ENCODE assay signal across 1 cellular context in the genomic region with DNA sequence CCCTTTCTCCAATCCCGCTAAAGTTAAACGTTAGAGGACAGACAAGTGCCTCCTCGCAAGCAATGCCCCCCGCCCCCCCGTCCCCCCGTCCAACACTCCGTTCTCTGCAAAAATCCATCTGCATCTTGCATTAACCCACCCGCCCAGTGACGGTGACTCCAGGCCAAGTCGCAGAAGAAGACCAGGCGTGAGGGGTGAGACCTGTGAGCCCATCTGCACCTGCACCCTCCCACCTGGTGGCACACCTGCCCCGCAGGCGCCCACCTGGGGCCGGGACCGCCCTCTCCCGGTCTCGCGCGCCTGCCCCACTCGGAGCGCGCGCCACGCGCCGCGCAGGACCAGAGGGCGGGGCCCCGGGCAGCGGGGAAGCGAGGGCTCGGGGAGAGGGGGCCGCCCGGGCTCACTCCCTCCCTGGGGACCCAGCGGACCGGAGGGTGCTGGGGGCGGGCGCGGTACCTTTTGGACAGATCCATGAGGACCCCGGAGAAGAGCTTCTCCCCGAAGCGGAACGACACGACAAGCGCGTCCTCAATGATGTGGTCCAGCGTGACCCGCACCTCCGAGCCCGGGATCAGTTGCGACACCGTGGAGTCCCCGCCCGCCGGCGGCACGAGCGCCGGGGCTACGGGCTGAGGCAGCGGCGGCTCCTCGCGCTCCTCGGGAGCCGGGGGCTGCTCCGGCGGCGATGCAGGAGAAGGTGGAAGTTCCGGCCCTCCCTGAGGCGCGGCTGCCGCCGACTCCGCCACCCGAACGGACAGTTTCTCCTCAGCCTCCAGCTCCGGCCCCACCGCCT.
TF ChIP-seq lines count a peak whose summit lies in the region.

No MANE protein-coding gene starts in this region.

TF ChIP-seq in HepG2, 621 proteins besides CTCF, POLR2A, EP300 and RAD21 (continued from another document and continues in another):
- TF ChIP-seq, protein P1, sequence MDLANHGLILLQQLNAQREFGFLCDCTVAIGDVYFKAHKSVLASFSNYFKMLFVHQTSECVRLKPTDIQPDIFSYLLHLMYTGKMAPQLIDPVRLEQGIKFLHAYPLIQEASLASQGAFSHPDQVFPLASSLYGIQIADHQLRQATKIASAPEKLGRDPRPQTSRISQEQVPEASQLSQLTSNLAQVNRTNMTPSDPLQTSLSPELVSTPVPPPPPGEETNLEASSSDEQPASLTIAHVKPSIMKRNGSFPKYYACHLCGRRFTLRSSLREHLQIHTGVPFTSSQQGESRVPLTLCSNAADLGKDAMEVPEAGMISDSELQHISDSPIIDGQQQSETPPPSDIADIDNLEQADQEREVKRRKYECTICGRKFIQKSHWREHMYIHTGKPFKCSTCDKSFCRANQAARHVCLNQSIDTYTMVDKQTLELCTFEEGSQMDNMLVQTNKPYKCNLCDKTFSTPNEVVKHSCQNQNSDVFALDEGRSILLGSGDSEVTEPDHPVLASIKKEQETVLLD (CRISPR knock-in tag; IDR thresholded peaks at IDR 0.05; ENCODE audit: low read depth): 0 out of 2 replicates have a peak, but pooled peaks have one; percentile 46
- TF ChIP-seq ARID2 (CRISPR knock-in tag; IDR thresholded peaks at IDR 0.05; ENCODE audit: borderline replicate concordance): peak; percentile 24; the same call in 1 of the 2 replicates
- peak; percentile 65; the same call in 1 of the 2 replicates for TF ChIP-seq YEATS4 (CRISPR knock-in tag; IDR thresholded peaks at IDR 0.05; ENCODE audit: borderline replicate concordance)
- TF ChIP-seq SATB2 (CRISPR knock-in tag; IDR thresholded peaks at IDR 0.05): no peak
- TF ChIP-seq, protein P2, sequence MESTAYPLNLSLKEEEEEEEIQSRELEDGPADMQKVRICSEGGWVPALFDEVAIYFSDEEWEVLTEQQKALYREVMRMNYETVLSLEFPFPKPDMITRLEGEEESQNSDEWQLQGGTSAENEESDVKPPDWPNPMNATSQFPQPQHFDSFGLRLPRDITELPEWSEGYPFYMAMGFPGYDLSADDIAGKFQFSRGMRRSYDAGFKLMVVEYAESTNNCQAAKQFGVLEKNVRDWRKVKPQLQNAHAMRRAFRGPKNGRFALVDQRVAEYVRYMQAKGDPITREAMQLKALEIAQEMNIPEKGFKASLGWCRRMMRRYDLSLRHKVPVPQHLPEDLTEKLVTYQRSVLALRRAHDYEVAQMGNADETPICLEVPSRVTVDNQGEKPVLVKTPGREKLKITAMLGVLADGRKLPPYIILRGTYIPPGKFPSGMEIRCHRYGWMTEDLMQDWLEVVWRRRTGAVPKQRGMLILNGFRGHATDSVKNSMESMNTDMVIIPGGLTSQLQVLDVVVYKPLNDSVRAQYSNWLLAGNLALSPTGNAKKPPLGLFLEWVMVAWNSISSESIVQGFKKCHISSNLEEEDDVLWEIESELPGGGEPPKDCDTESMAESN (CRISPR knock-in tag; conservative IDR thresholded peaks at IDR 0.05): peak; percentile 71; the same call in 1 of the 2 replicates
- TF ChIP-seq KDM5B (CRISPR knock-in tag; IDR thresholded peaks at IDR 0.05; ENCODE audit: borderline replicate concordance): peak; percentile 71; the same call in 1 of the 2 replicates
- TF ChIP-seq ZEB1 (IDR thresholded peaks at IDR 0.05; ENCODE audit: insufficient replicate concordance, low read depth): peak; percentile 92
- TF ChIP-seq ZNF775 (CRISPR knock-in tag; IDR thresholded peaks at IDR 0.05; ENCODE audit: borderline replicate concordance): no peak
- TF ChIP-seq MAF1 (CRISPR knock-in tag; IDR thresholded peaks at IDR 0.05; ENCODE audit: borderline replicate concordance): no peak
- TF ChIP-seq, protein P3, sequence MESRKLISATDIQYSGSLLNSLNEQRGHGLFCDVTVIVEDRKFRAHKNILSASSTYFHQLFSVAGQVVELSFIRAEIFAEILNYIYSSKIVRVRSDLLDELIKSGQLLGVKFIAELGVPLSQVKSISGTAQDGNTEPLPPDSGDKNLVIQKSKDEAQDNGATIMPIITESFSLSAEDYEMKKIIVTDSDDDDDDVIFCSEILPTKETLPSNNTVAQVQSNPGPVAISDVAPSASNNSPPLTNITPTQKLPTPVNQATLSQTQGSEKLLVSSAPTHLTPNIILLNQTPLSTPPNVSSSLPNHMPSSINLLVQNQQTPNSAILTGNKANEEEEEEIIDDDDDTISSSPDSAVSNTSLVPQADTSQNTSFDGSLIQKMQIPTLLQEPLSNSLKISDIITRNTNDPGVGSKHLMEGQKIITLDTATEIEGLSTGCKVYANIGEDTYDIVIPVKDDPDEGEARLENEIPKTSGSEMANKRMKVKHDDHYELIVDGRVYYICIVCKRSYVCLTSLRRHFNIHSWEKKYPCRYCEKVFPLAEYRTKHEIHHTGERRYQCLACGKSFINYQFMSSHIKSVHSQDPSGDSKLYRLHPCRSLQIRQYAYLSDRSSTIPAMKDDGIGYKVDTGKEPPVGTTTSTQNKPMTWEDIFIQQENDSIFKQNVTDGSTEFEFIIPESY (CRISPR knock-in tag; IDR thresholded peaks at IDR 0.05): 0 out of 2 replicates have a peak, but pooled peaks have one; percentile 4
- TF ChIP-seq TBX2 (CRISPR knock-in tag; IDR thresholded peaks at IDR 0.05; ENCODE audit: borderline replicate concordance): no peak
- no peak for TF ChIP-seq HNF4G (IDR thresholded peaks at IDR 0.05; ENCODE audit: borderline replicate concordance, low read depth, low read length)
- TF ChIP-seq HNF4G (CRISPR knock-in tag; IDR thresholded peaks at IDR 0.05; ENCODE audit: borderline replicate concordance, low read depth): no peak
- TF ChIP-seq ZNF446 (CRISPR knock-in tag; IDR thresholded peaks at IDR 0.05): 0 out of 2 replicates have a peak, but pooled peaks have one; percentile 40
- 0 out of 2 replicates have a peak, but pooled peaks have one; percentile 16 for TF ChIP-seq RELA (CRISPR knock-in tag; IDR thresholded peaks at IDR 0.05)
- TF ChIP-seq SYNCRIP (IDR thresholded peaks at IDR 0.05; ENCODE audit: insufficient read depth, low read depth, low read length): no peak
- TF ChIP-seq MIER3 (CRISPR knock-in tag; IDR thresholded peaks at IDR 0.05; ENCODE audit: borderline replicate concordance): no peak
- TF ChIP-seq NRL (CRISPR knock-in tag; IDR thresholded peaks at IDR 0.05; ENCODE audit: borderline replicate concordance): 0 out of 2 replicates have a peak, but pooled peaks have one; percentile 14
- 0 out of 2 replicates have a peak, but pooled peaks have one; percentile 70 for TF ChIP-seq ZFP41 (CRISPR knock-in tag; IDR thresholded peaks at IDR 0.05; ENCODE audit: borderline replicate concordance)
- TF ChIP-seq, protein P4, sequence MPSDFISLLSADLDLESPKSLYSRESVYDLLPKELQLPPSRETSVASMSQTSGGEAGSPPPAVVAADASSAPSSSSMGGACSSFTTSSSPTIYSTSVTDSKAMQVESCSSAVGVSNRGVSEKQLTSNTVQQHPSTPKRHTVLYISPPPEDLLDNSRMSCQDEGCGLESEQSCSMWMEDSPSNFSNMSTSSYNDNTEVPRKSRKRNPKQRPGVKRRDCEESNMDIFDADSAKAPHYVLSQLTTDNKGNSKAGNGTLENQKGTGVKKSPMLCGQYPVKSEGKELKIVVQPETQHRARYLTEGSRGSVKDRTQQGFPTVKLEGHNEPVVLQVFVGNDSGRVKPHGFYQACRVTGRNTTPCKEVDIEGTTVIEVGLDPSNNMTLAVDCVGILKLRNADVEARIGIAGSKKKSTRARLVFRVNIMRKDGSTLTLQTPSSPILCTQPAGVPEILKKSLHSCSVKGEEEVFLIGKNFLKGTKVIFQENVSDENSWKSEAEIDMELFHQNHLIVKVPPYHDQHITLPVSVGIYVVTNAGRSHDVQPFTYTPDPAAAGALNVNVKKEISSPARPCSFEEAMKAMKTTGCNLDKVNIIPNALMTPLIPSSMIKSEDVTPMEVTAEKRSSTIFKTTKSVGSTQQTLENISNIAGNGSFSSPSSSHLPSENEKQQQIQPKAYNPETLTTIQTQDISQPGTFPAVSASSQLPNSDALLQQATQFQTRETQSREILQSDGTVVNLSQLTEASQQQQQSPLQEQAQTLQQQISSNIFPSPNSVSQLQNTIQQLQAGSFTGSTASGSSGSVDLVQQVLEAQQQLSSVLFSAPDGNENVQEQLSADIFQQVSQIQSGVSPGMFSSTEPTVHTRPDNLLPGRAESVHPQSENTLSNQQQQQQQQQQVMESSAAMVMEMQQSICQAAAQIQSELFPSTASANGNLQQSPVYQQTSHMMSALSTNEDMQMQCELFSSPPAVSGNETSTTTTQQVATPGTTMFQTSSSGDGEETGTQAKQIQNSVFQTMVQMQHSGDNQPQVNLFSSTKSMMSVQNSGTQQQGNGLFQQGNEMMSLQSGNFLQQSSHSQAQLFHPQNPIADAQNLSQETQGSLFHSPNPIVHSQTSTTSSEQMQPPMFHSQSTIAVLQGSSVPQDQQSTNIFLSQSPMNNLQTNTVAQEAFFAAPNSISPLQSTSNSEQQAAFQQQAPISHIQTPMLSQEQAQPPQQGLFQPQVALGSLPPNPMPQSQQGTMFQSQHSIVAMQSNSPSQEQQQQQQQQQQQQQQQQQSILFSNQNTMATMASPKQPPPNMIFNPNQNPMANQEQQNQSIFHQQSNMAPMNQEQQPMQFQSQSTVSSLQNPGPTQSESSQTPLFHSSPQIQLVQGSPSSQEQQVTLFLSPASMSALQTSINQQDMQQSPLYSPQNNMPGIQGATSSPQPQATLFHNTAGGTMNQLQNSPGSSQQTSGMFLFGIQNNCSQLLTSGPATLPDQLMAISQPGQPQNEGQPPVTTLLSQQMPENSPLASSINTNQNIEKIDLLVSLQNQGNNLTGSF (CRISPR knock-in tag; IDR thresholded peaks at IDR 0.05): 0 out of 2 replicates have a peak, but pooled peaks have one; percentile 36
- no peak; the same call in 1 of the 2 replicates for TF ChIP-seq ZNF563 (CRISPR knock-in tag; IDR thresholded peaks at IDR 0.05)
- peak; percentile 65 for TF ChIP-seq PHF20 (CRISPR knock-in tag; IDR thresholded peaks at IDR 0.05)
- TF ChIP-seq BCL6 (CRISPR knock-in tag; IDR thresholded peaks at IDR 0.05): no peak
- peak; percentile 41; the same call in 1 of the 2 replicates for TF ChIP-seq ARNT2 (CRISPR knock-in tag; IDR thresholded peaks at IDR 0.05; ENCODE audit: low read depth)
- TF ChIP-seq, protein P5, sequence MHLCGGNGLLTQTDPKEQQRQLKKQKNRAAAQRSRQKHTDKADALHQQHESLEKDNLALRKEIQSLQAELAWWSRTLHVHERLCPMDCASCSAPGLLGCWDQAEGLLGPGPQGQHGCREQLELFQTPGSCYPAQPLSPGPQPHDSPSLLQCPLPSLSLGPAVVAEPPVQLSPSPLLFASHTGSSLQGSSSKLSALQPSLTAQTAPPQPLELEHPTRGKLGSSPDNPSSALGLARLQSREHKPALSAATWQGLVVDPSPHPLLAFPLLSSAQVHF (CRISPR knock-in tag; IDR thresholded peaks at IDR 0.05): 0 out of 2 replicates have a peak, but pooled peaks have one; percentile 46
- TF ChIP-seq MYC (CRISPR knock-in tag; IDR thresholded peaks at IDR 0.05; ENCODE audit: borderline replicate concordance): peak; percentile 21; the same call in 1 of the 2 replicates
- peak; percentile 27 for TF ChIP-seq ZNF883 (CRISPR knock-in tag; IDR thresholded peaks at IDR 0.05; ENCODE audit: not compliant biosample characterization)
- TF ChIP-seq, protein P6, sequence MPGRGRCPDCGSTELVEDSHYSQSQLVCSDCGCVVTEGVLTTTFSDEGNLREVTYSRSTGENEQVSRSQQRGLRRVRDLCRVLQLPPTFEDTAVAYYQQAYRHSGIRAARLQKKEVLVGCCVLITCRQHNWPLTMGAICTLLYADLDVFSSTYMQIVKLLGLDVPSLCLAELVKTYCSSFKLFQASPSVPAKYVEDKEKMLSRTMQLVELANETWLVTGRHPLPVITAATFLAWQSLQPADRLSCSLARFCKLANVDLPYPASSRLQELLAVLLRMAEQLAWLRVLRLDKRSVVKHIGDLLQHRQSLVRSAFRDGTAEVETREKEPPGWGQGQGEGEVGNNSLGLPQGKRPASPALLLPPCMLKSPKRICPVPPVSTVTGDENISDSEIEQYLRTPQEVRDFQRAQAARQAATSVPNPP (CRISPR knock-in tag; IDR thresholded peaks at IDR 0.05): 0 out of 2 replicates have a peak, but pooled peaks have one; percentile 26
- TF ChIP-seq ZNF777 (CRISPR knock-in tag; IDR thresholded peaks at IDR 0.05): 0 out of 2 replicates have a peak, but pooled peaks have one; percentile 7
- TF ChIP-seq AGO2 (optimal IDR thresholded peaks at IDR 0.05; ENCODE audit: low read depth, low read length): peak; percentile 89
- TF ChIP-seq MIXL1 (CRISPR knock-in tag; IDR thresholded peaks at IDR 0.05): no peak
- peak; percentile 86; the same call in 1 of the 2 replicates for TF ChIP-seq ZNF879 (CRISPR knock-in tag; IDR thresholded peaks at IDR 0.05)
- TF ChIP-seq, protein P7, sequence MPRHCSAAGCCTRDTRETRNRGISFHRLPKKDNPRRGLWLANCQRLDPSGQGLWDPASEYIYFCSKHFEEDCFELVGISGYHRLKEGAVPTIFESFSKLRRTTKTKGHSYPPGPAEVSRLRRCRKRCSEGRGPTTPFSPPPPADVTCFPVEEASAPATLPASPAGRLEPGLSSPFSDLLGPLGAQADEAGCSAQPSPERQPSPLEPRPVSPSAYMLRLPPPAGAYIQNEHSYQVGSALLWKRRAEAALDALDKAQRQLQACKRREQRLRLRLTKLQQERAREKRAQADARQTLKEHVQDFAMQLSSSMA (CRISPR knock-in tag; IDR thresholded peaks at IDR 0.05): peak; percentile 78
- no peak for TF ChIP-seq ZNF660 (CRISPR knock-in tag; IDR thresholded peaks at IDR 0.05; ENCODE audit: borderline replicate concordance, low read depth)
- TF ChIP-seq SALL1 (CRISPR knock-in tag; IDR thresholded peaks at IDR 0.05): peak; percentile 9
- TF ChIP-seq ZNF589 (CRISPR knock-in tag; conservative IDR thresholded peaks at IDR 0.05): 0 out of 2 replicates have a peak, but pooled peaks have one; percentile 41
- no peak for TF ChIP-seq NFRKB (IDR thresholded peaks at IDR 0.05)
- TF ChIP-seq ZSCAN29 (CRISPR knock-in tag; conservative IDR thresholded peaks at IDR 0.05): no peak
- TF ChIP-seq ESRRA (CRISPR knock-in tag; IDR thresholded peaks at IDR 0.05; ENCODE audit: low read depth): 0 out of 2 replicates have a peak, but pooled peaks have one; percentile 8
- TF ChIP-seq NFKB2 (CRISPR knock-in tag; IDR thresholded peaks at IDR 0.05; ENCODE audit: borderline replicate concordance): 0 out of 2 replicates have a peak, but pooled peaks have one; percentile 60
- no peak for TF ChIP-seq HMG20A (CRISPR knock-in tag; IDR thresholded peaks at IDR 0.05; ENCODE audit: borderline replicate concordance)
- TF ChIP-seq, protein P8, sequence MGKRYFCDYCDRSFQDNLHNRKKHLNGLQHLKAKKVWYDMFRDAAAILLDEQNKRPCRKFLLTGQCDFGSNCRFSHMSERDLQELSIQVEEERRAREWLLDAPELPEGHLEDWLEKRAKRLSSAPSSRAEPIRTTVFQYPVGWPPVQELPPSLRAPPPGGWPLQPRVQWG (CRISPR knock-in tag; IDR thresholded peaks at IDR 0.05; ENCODE audit: borderline replicate concordance, low read depth): no peak
- 0 out of 2 replicates have a peak, but pooled peaks have one; percentile 57 for TF ChIP-seq REL (CRISPR knock-in tag; conservative IDR thresholded peaks at IDR 0.05)
- TF ChIP-seq ZNF619 (CRISPR knock-in tag; IDR thresholded peaks at IDR 0.05): 0 out of 2 replicates have a peak, but pooled peaks have one; percentile 21
- no peak for TF ChIP-seq RFX1 (IDR thresholded peaks at IDR 0.05)
- peak; percentile 61; the same call in 1 of the 2 replicates for TF ChIP-seq HOXA9 (CRISPR knock-in tag; IDR thresholded peaks at IDR 0.05; ENCODE audit: borderline replicate concordance)
